In the genomic region with DNA sequence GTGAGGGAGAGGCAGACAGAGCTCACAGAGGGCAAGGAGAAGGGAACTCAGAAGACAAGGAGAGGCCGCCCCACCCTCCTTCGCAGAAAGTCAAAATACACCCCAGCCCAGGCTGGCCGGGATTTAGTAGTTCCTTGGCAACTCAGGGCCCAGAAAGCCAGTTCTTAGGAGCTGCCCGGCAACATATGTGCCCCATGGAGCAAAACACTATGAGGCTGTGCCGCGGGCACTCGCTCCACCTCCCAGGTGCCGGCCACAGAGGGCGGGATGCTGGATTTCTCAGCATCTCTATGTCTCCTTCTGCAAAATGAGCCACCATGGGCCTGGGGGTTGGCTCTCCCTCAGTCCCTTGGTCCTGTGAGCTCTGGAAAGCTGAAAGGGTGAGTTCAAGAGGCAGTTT, we compare ENCODE assay signal across 20 cellular contexts.
"Had no signal": no experiment of that assay in that cellular context is flagged by ENCODE, and none has a peak within 500 bp of the region (broad histone marks: within the 10 kb centered on the region; RNA-seq: fewer than 3 reads in every experiment).

No MANE protein-coding gene starts in this region.

- H3K27ac ChIP-seq: dorsolateral prefrontal cortex, heart right ventricle, ovary, right atrium auricular region, sigmoid colon, skin epidermis, stomach, thoracic aorta, transverse colon had no signal

- ATAC-seq: heart right ventricle; mucosa of descending colon; naive thymus-derived CD8-positive, alpha-beta T cell had no signal

- H3K4me3 ChIP-seq: dorsolateral prefrontal cortex, heart right ventricle, mucosa of descending colon, ovary, right atrium auricular region, sigmoid colon, skin epidermis, stomach, thoracic aorta, transverse colon had no signal

- H3K9me3 ChIP-seq: heart right ventricle, mucosa of descending colon, ovary, right atrium auricular region, sigmoid colon, stomach, thoracic aorta, transverse colon had no signal

- H3K27me3 ChIP-seq: ovary, right atrium auricular region, sigmoid colon had no signal

- H3K36me3 ChIP-seq: heart right ventricle, ovary, right atrium auricular region, sigmoid colon, stomach, thoracic aorta, transverse colon had no signal

- H3K4me1 ChIP-seq: heart right ventricle, right atrium auricular region, sigmoid colon, transverse colon had no signal

- DNase-seq: cortex of kidney; dorsolateral prefrontal cortex; effector CD8-positive, alpha-beta T cell; foreskin melanocyte; heart right ventricle; hypothalamus; kidney glomerular epithelial cell; mucosa of descending colon; naive thymus-derived CD8-positive, alpha-beta T cell; nucleus accumbens; ovary; stimulated activated CD4-positive, alpha-beta T cell treated with anti-CD3 and anti-CD28 coated beads, Interleukin-2, amount 100 ng/mL, for 24 hours; stimulated activated naive CD4-positive, alpha-beta T cell; stomach; substantia nigra; transverse colon had no signal
